ENCODE assay signal across 19 cellular contexts in the genomic region with DNA sequence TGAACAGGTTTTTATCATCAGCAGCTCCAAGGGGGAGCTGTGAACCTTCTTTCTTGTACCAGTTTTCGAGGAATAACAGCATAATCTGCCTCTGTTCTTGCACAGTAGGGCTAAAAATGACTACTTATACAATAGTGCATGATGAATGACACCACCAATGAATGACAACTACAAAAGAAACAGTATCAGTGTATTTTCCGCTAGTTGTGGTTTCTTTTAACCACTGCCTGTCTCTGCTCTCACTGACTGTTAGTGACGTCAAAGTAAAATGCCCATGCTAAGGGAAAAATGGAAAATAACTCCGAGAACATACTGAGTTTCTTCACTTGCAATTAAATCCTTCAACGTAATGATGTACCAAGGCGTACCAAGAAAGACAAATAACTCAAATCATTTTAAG.
DNase-seq lines count a peak whose midpoint lies in the region; ATAC-seq and TF ChIP-seq lines count a peak whose summit lies in the region.
"Had no signal": no experiment of that assay in that cellular context is flagged by ENCODE, and none has a peak within 500 bp of the region (broad histone marks: within the 10 kb centered on the region; RNA-seq: fewer than 3 reads in every experiment).

No MANE protein-coding gene starts in this region.

- peaks cover 4% of the 10 kb centered on the region for H3K4me1 Mint-ChIP-seq in activated CD4-positive, alpha-beta T cell treated with anti-CD3 and anti-CD28 coated beads, Interleukin-2, amount 10 ng/mL, durations not matched to agents 24 days and 14 days
- peaks cover 4% of the 10 kb centered on the region for H3K4me1 Mint-ChIP-seq in T-helper 2 cell treated with Interferon-gamma antibody and Interleukin-4, amounts not matched to agents 5 μg/mL and 100 μg/mL, for 36 hours (ENCODE audit: low read depth)
- H3K4me1 Mint-ChIP-seq in stimulated activated naive CD8-positive, alpha-beta T cell treated with anti-CD3 and anti-CD28 coated beads, Interleukin-15, amount 100 ng/mL, for 72 hours: peaks cover 6% of the 10 kb centered on the region

- no peaks in the 10 kb centered on the region for H3K36me3 ChIP-seq in WERI-Rb-1

- H3K4me3 ChIP-seq in WERI-Rb-1 (ENCODE audit: low read depth, low read length): no peak overlapping the region
- H3K4me3 ChIP-seq: PC-9 had no signal

- DNase-seq in activated CD4-positive, alpha-beta T cell treated with anti-CD3 and anti-CD28 coated beads, Interleukin-2, amount 10 ng/mL, durations not matched to agents 24 days and 14 days: peak; percentile 59
- no peak for DNase-seq in activated CD4-positive, alpha-beta T cell treated with anti-CD3 and anti-CD28 coated beads, Interleukin-2, amount 50 U/mL, for 1 hour
- no peak for DNase-seq in T-helper 2 cell treated with Interferon-gamma antibody and Interleukin-4, amounts not matched to agents 5 μg/mL and 100 μg/mL, for 36 hours (ENCODE audit: low spot score)
- DNase-seq in globus pallidus (ENCODE audit: low spot score) (peak; percentile 3), WERI-Rb-1 (no peak), EL (no peak)
- no peak for DNase-seq in stimulated activated naive CD8-positive, alpha-beta T cell treated with anti-CD3 and anti-CD28 coated beads, Interleukin-15, amount 100 ng/mL, for 72 hours
- DNase-seq: COR-L47, DMS 273 treated with DMSO at 0.1 percent for 48 hours, GDM1, HFFc6, KG1, NCI-H187, NCI-H2227 treated with DMSO at 0.1 percent for 48 hours, NCI-H524, NCI-H82, PC-9 had no signal

- no peaks in the 10 kb centered on the region for H3K9me3 ChIP-seq in WERI-Rb-1 (ENCODE audit: severe bottlenecking)

- H3K27me3 Mint-ChIP-seq in activated CD4-positive, alpha-beta T cell treated with anti-CD3 and anti-CD28 coated beads, Interleukin-2, amount 10 ng/mL, durations not matched to agents 24 days and 14 days: no peaks in the 10 kb centered on the region
- H3K27me3 Mint-ChIP-seq in T-helper 2 cell treated with Interferon-gamma antibody and Interleukin-4, amounts not matched to agents 5 μg/mL and 100 μg/mL, for 36 hours (ENCODE audit: low read depth): no peaks in the 10 kb centered on the region
- peaks cover 8% of the 10 kb centered on the region for H3K27me3 Mint-ChIP-seq in stimulated activated naive CD8-positive, alpha-beta T cell treated with anti-CD3 and anti-CD28 coated beads, Interleukin-15, amount 100 ng/mL, for 72 hours

- TF ChIP-seq CTCF in WERI-Rb-1 (IDR thresholded peaks at IDR 0.05; ENCODE audit: low read depth, low read length): no peak

- H3K27ac ChIP-seq in WERI-Rb-1: no peak overlapping the region
- H3K27ac ChIP-seq: PC-9, RWPE1 had no signal

- H3K27ac Mint-ChIP-seq in activated CD4-positive, alpha-beta T cell treated with anti-CD3 and anti-CD28 coated beads, Interleukin-2, amount 10 ng/mL, durations not matched to agents 24 days and 14 days: peak overlapping the region; percentile 37
- no peak overlapping the region for H3K27ac Mint-ChIP-seq in T-helper 2 cell treated with Interferon-gamma antibody and Interleukin-4, amounts not matched to agents 5 μg/mL and 100 μg/mL, for 36 hours
- H3K27ac Mint-ChIP-seq in stimulated activated naive CD8-positive, alpha-beta T cell treated with anti-CD3 and anti-CD28 coated beads, Interleukin-15, amount 100 ng/mL, for 72 hours: no peak overlapping the region
- H3K27ac Mint-ChIP-seq: B cell, HFFc6 had no signal

- no peaks in the 10 kb centered on the region for H3K36me3 Mint-ChIP-seq in activated CD4-positive, alpha-beta T cell treated with anti-CD3 and anti-CD28 coated beads, Interleukin-2, amount 10 ng/mL, durations not matched to agents 24 days and 14 days (ENCODE audit: low read depth)
- H3K36me3 Mint-ChIP-seq in T-helper 2 cell treated with Interferon-gamma antibody and Interleukin-4, amounts not matched to agents 5 μg/mL and 100 μg/mL, for 36 hours (ENCODE audit: low read depth): no peaks in the 10 kb centered on the region

- intact Hi-C loops in activated CD4-positive, alpha-beta T cell treated with anti-CD3 and anti-CD28 coated beads, Interleukin-2, amount 10 ng/mL, durations not matched to agents 24 days and 14 days (cut with micrococcal nuclease): no loop called here

- H3K4me3 Mint-ChIP-seq in activated CD4-positive, alpha-beta T cell treated with anti-CD3 and anti-CD28 coated beads, Interleukin-2, amount 10 ng/mL, durations not matched to agents 24 days and 14 days: peak overlapping the region; percentile 10
- peak overlapping the region; percentile 42 for H3K4me3 Mint-ChIP-seq in T-helper 2 cell treated with Interferon-gamma antibody and Interleukin-4, amounts not matched to agents 5 μg/mL and 100 μg/mL, for 36 hours
- peak overlapping the region; percentile 44 to 53 for H3K4me3 Mint-ChIP-seq in stimulated activated naive CD8-positive, alpha-beta T cell treated with anti-CD3 and anti-CD28 coated beads, Interleukin-15, amount 100 ng/mL, for 72 hours
- H3K4me3 Mint-ChIP-seq: B cell, HFFc6 had no signal

- H3K27me3 ChIP-seq in WERI-Rb-1 (ENCODE audit: insufficient read depth, low read depth, severe bottlenecking): no peaks in the 10 kb centered on the region

- ATAC-seq in stimulated activated naive CD8-positive, alpha-beta T cell treated with anti-CD3 and anti-CD28 coated beads, Interleukin-15, amount 100 ng/mL, for 72 hours: peak; percentile 79

- no peaks in the 10 kb centered on the region for H3K9me3 Mint-ChIP-seq in activated CD4-positive, alpha-beta T cell treated with anti-CD3 and anti-CD28 coated beads, Interleukin-2, amount 10 ng/mL, durations not matched to agents 24 days and 14 days
- peaks cover 6% of the 10 kb centered on the region for H3K9me3 Mint-ChIP-seq in T-helper 2 cell treated with Interferon-gamma antibody and Interleukin-4, amounts not matched to agents 5 μg/mL and 100 μg/mL, for 36 hours
- no peaks in the 10 kb centered on the region for H3K9me3 Mint-ChIP-seq in stimulated activated naive CD8-positive, alpha-beta T cell treated with anti-CD3 and anti-CD28 coated beads, Interleukin-15, amount 100 ng/mL, for 72 hours
- H3K9me3 Mint-ChIP-seq: HFFc6 had no signal

Comparison
In these comparisons a context has a peak if more than half of its experiments do, and no peak if none do; other contexts are left out.
1. DNase-seq: peak in activated CD4-positive, alpha-beta T cell treated with anti-CD3 and anti-CD28 coated beads, Interleukin-2, amount 10 ng/mL, durations not matched to agents 24 days and 14 days (single experiment) and globus pallidus (single experiment); none in activated CD4-positive, alpha-beta T cell treated with anti-CD3 and anti-CD28 coated beads, Interleukin-2, amount 50 U/mL, for 1 hour (single experiment), T-helper 2 cell treated with Interferon-gamma antibody and Interleukin-4, amounts not matched to agents 5 μg/mL and 100 μg/mL, for 36 hours (single experiment), stimulated activated naive CD8-positive, alpha-beta T cell treated with anti-CD3 and anti-CD28 coated beads, Interleukin-15, amount 100 ng/mL, for 72 hours (0 of 2), WERI-Rb-1 (single experiment) and EL (single experiment).
2. Peak in every context shown above with its lines, with median percentiles within 50 percentile points of each other: H3K4me3 Mint-ChIP-seq.